Comparison of ENCODE assay signal across 1 cellular context in genomic region chr19:3984908-3985642, GRCh38.
A peak's percentile ranks its signal among the peaks of the same experiment; 100 is the strongest.
TF ChIP-seq lines count a peak whose summit lies in the region.

EEF2 (minus strand) TSS chr19:3985463; CDS start chr19:3985380, 83 bp downstream.

TF ChIP-seq in K562, 482 proteins besides CTCF, POLR2A, EP300 and RAD21 (continued from another document and continues in another):
- TF ChIP-seq SAFB2 (IDR thresholded peaks at IDR 0.05; ENCODE audit: borderline replicate concordance, low read depth, low read length, severe bottlenecking) (no peak), ZFP36 (IDR thresholded peaks at IDR 0.05; ENCODE audit: low read depth, low read length, partially characterized antibody) (no peak), KDM4B (IDR thresholded peaks at IDR 0.05; ENCODE audit: borderline replicate concordance in 2 of 2, low read depth in 1 of 2) (peak in 1 of 2 experiments; percentile 73; a peak in 1 of 4 replicates), PATZ1 (CRISPR knock-in tag; IDR thresholded peaks at IDR 0.05; ENCODE audit: borderline replicate concordance) (no peak), POLR3A (IDR thresholded peaks at IDR 0.05; ENCODE audit: borderline replicate concordance, extremely low read depth, insufficient read depth, insufficient read length) (no peak), ZNF124 (CRISPR knock-in tag; IDR thresholded peaks at IDR 0.05) (0 out of 2 replicates have a peak, but pooled peaks have one; percentile 62), ZBTB43 (CRISPR knock-in tag; IDR thresholded peaks at IDR 0.05) (peak; percentile 86; the same call in 1 of the 2 replicates), PHTF2 (CRISPR knock-in tag; IDR thresholded peaks at IDR 0.05) (no peak), ZBTB33 (CRISPR knock-in tag; IDR thresholded peaks at IDR 0.05) (peak; percentile 88), NRF1 (conservative IDR thresholded peaks at IDR 0.05 in 1 of 2, IDR thresholded peaks at IDR 0.05 in 1 of 2) (peak; percentile 98), ZNF41 (CRISPR knock-in tag; conservative IDR thresholded peaks at IDR 0.05) (no peak), KLF10 (CRISPR knock-in tag; IDR thresholded peaks at IDR 0.05) (no peak), ARHGAP35 (IDR thresholded peaks at IDR 0.05; ENCODE audit: partially characterized antibody) (no peak), ZNF277 (CRISPR knock-in tag; IDR thresholded peaks at IDR 0.05; ENCODE audit: borderline replicate concordance) (no peak), PML (IDR thresholded peaks at IDR 0.05; ENCODE audit: low read length) (peak; percentile 95), GATA2 (CRISPR knock-in tag; IDR thresholded peaks at IDR 0.05) (no peak), HCFC1 (IDR thresholded peaks at IDR 0.05; ENCODE audit: low read depth, low read length) (peak; percentile 48), RHOXF2B (CRISPR knock-in tag; conservative IDR thresholded peaks at IDR 0.05) (no peak), FOXJ3 (CRISPR knock-in tag; IDR thresholded peaks at IDR 0.05) (no peak), HMGN3 (IDR thresholded peaks at IDR 0.05; ENCODE audit: borderline replicate concordance, extremely low read depth, insufficient read length, low read depth, low read length) (no peak), YY1 (IDR thresholded peaks at IDR 0.05; ENCODE audit: borderline replicate concordance in 1 of 3, control insufficient read depth in 1 of 3, extremely low read depth in 1 of 3, insufficient read depth in 3 of 3, insufficient read length in 1 of 3, insufficient replicate concordance in 2 of 3, low read depth in 1 of 3, low read length in 2 of 3) (peak; percentile 66 to 93 (median 83)), ZNF586 (CRISPR knock-in tag; conservative IDR thresholded peaks at IDR 0.05) (no peak), NONO (IDR thresholded peaks at IDR 0.05; ENCODE audit: low read depth in 2 of 2, low read length in 1 of 2) (peak; percentile 92 to 98), E2F5 (CRISPR knock-in tag; IDR thresholded peaks at IDR 0.05) (no peak; the same call in 1 of the 2 replicates), ATF3 (IDR thresholded peaks at IDR 0.05) (peak; percentile 95), ATF3 (CRISPR knock-in tag; conservative IDR thresholded peaks at IDR 0.05) (peak; percentile 98), ZNF609 (CRISPR knock-in tag; IDR thresholded peaks at IDR 0.05; ENCODE audit: borderline replicate concordance) (peak; percentile 71; the same call in 1 of the 2 replicates), MIER1 (IDR thresholded peaks at IDR 0.05; ENCODE audit: low read depth) (no peak), RBM34 (IDR thresholded peaks at IDR 0.05; ENCODE audit: borderline replicate concordance, insufficient read depth, low read length) (no peak), KLF6 (CRISPR knock-in tag; IDR thresholded peaks at IDR 0.05; ENCODE audit: borderline replicate concordance) (no peak), PBX2 (CRISPR knock-in tag; IDR thresholded peaks at IDR 0.05; ENCODE audit: low read depth) (no peak), PBX2 (tag; conservative IDR thresholded peaks at IDR 0.05; ENCODE audit: low read depth) (no peak), RCOR1 (IDR thresholded peaks at IDR 0.05; ENCODE audit: borderline replicate concordance in 1 of 2, low read depth in 2 of 2, low read length in 2 of 2) (peak in 1 of 2 experiments; percentile 3; a peak in 1 of 4 replicates), TFAM (CRISPR knock-in tag; conservative IDR thresholded peaks at IDR 0.05) (no peak), CXXC5 (CRISPR knock-in tag; IDR thresholded peaks at IDR 0.05) (peak; percentile 85), ETV6 (IDR thresholded peaks at IDR 0.05; ENCODE audit: borderline replicate concordance in 1 of 2, low read depth in 2 of 2, low read length in 1 of 2) (no peak), ETV6 (CRISPR knock-in tag; IDR thresholded peaks at IDR 0.05; ENCODE audit: borderline replicate concordance) (peak; percentile 85; the same call in 1 of the 2 replicates), ID3 (CRISPR knock-in tag; IDR thresholded peaks at IDR 0.05) (no peak), ID3 (tag; IDR thresholded peaks at IDR 0.05) (peak; percentile 77), SRF (CRISPR knock-in tag; IDR thresholded peaks at IDR 0.05) (peak in 1 of 2 experiments; percentile 43; a peak in 2 of 4 replicates), ZNF24 (IDR thresholded peaks at IDR 0.05) (no peak; the same call in 1 of the 2 replicates), TCF3 (CRISPR knock-in tag; IDR thresholded peaks at IDR 0.05) (peak; percentile 39; the same call in 1 of the 2 replicates), HDAC1 (IDR thresholded peaks at IDR 0.05) (peak; percentile 63 to 88; a peak in 2 of 4 replicates), ARNT (IDR thresholded peaks at IDR 0.05) (no peak), ZNF121 (CRISPR knock-in tag; conservative IDR thresholded peaks at IDR 0.05) (no peak), HOMEZ (CRISPR knock-in tag; IDR thresholded peaks at IDR 0.05) (no peak), PTTG1 (tag; IDR thresholded peaks at IDR 0.05; ENCODE audit: low read depth) (no peak)
